In genomic region chr15:52136471-52136993, GRCh38 we compare ENCODE assay signal across 18 cellular contexts. TPM values are rescaled to one million over a fixed set of nuclear protein-coding genes. Genes with fewer than 3 reads are reported as not detected.
DNase-seq lines count a peak whose midpoint lies in the region; ATAC-seq and TF ChIP-seq lines count a peak whose summit lies in the region.
"Had no signal": no experiment of that assay in that cellular context is flagged by ENCODE, and none has a peak within 500 bp of the region (broad histone marks: within the 10 kb centered on the region; RNA-seq: fewer than 3 reads in every experiment).

No MANE protein-coding gene starts in this region.

- no peaks in the 10 kb centered on the region for H3K27me3 ChIP-seq in transverse colon
- no peaks in the 10 kb centered on the region for H3K27me3 ChIP-seq in esophagus muscularis mucosa
- H3K27me3 ChIP-seq: testis had no signal

- WGBS in transverse colon (ENCODE audit: low coverage in 1 of 2), 2 donors: 50 to 54% methylated on average over 1 to 6 of the region's 6 CpGs
- WGBS in esophagus muscularis mucosa: 58% methylated on average over 6 of the region's 6 CpGs

- in situ Hi-C loops in transverse colon (cut with MboI; ENCODE audit: low pct_ligation_motif_present in 1 of 4, low pct_unique_long_range_greater_than_20kb in 1 of 4, low sequenced_read_pairs in 3 of 4): loop anchor here in 1 of 4 donors (10.0 to 25.0 kb wide), 2 partner anchors 58 to 149 kb away; partner anchors contain the start of gene GNB5

- TF ChIP-seq POLR2A in transverse colon (IDR thresholded peaks at IDR 0.05) (no peak), esophagus muscularis mucosa (IDR thresholded peaks at IDR 0.05; ENCODE audit: low read depth) (no peak)

- TF ChIP-seq CTCF in transverse colon (IDR thresholded peaks at IDR 0.05): no peak
- TF ChIP-seq CTCF in esophagus muscularis mucosa (IDR thresholded peaks at IDR 0.05): no peak

- CTCF ChIA-PET in activated naive CD4-positive, alpha-beta T cell treated with anti-CD3 and anti-CD28 coated beads, Interleukin-2, amount 10 ng/mL, durations not matched to agents 7 days and 5 days (lab: Charles Lee): interaction anchor here (1.3 to 2.9 kb wide), 2 partner anchors 57 to 72 kb away, joined by 4 to 7 read pairs; no protein-coding TSS in a partner anchor

- TF ChIP-seq EP300 in transverse colon (IDR thresholded peaks at IDR 0.05; ENCODE audit: low read depth) (no peak), esophagus muscularis mucosa (IDR thresholded peaks at IDR 0.05) (no peak)

- H3K27ac ChIP-seq in transverse colon: peak overlapping the region; percentile 18 to 57 (median 44)
- no peak overlapping the region for H3K27ac ChIP-seq in esophagus muscularis mucosa (replicated peaks in 1 of 4)
- H3K27ac ChIP-seq: neutrophil, SK-N-MC, testis, WERI-Rb-1 had no signal

- H3K36me3 ChIP-seq in transverse colon (no peaks in the 10 kb centered on the region), esophagus muscularis mucosa (peaks cover 3 to 44% (median 14%) of the 10 kb centered on the region in 4 donors)
- H3K36me3 ChIP-seq: neutrophil had no signal

- H3K9me3 ChIP-seq in transverse colon (no peaks in the 10 kb centered on the region), esophagus muscularis mucosa (no peaks in the 10 kb centered on the region)
- H3K9me3 ChIP-seq: A549, neutrophil, testis had no signal

- peaks cover 12% of the 10 kb centered on the region for H3K36me3 Mint-ChIP-seq in activated naive CD4-positive, alpha-beta T cell treated with anti-CD3 and anti-CD28 coated beads, Interleukin-2, amount 50 U/mL, for 24 hours
- H3K36me3 Mint-ChIP-seq in activated naive CD4-positive, alpha-beta T cell treated with anti-CD3 and anti-CD28 coated beads, Interleukin-2, amount 10 ng/mL, durations not matched to agents 7 days and 5 days: peaks cover 36% of the 10 kb centered on the region
- peaks cover 36% of the 10 kb centered on the region for H3K36me3 Mint-ChIP-seq in memory B cell
- no peaks in the 10 kb centered on the region for H3K36me3 Mint-ChIP-seq in natural killer cell treated with Interleukin-12 subunit alpha and Interleukin-12 subunit beta and Interleukin-15 and Interleukin-18, amount 100 ng/mL, for 72 hours

- DNase-seq in activated naive CD4-positive, alpha-beta T cell treated with anti-CD3 and anti-CD28 coated beads, Interleukin-2, amount 10 ng/mL, durations not matched to agents 7 days and 5 days: no peak
- DNase-seq in astrocyte of the hippocampus (ENCODE audit: low read depth, low spot score) (peak; percentile 52), memory B cell (ENCODE audit: low spot score in 2 of 2) (no peak), transverse colon (no peak), esophagus muscularis mucosa (ENCODE audit: extremely low spot score) (no peak)
- DNase-seq in natural killer cell treated with Interleukin-12 subunit alpha and Interleukin-12 subunit beta and Interleukin-15 and Interleukin-18, amount 100 ng/mL, for 72 hours (ENCODE audit: low spot score): no peak
- DNase-seq in activated CD4-positive, alpha-beta T cell treated with anti-CD3 and anti-CD28 coated beads, Interleukin-2, amount 50 U/mL, for 48 hours: no peak
- DNase-seq: activated naive CD4-positive, alpha-beta T cell treated with anti-CD3 and anti-CD28 coated beads, Interleukin-2, amount 50 U/mL, for 16 hours; HCEC 1CT; NCI-H2081 treated with DMSO at 0.1 percent for 48 hours; stimulated activated CD4-positive, alpha-beta T cell treated with anti-CD3 and anti-CD28 coated beads, Interleukin-12 subunit alpha, Interleukin-12 subunit beta, amount 100 ng/mL, for 4 hours; testis; WERI-Rb-1 had no signal

- no peak overlapping the region for H3K4me3 Mint-ChIP-seq in activated naive CD4-positive, alpha-beta T cell treated with anti-CD3 and anti-CD28 coated beads, Interleukin-2, amount 50 U/mL, for 24 hours
- no peak overlapping the region for H3K4me3 Mint-ChIP-seq in activated naive CD4-positive, alpha-beta T cell treated with anti-CD3 and anti-CD28 coated beads, Interleukin-2, amount 10 ng/mL, durations not matched to agents 7 days and 5 days
- no peak overlapping the region for H3K4me3 Mint-ChIP-seq in memory B cell
- no peak overlapping the region for H3K4me3 Mint-ChIP-seq in natural killer cell treated with Interleukin-12 subunit alpha and Interleukin-12 subunit beta and Interleukin-15 and Interleukin-18, amount 100 ng/mL, for 72 hours
- H3K4me3 Mint-ChIP-seq: central memory CD8-positive, alpha-beta T cell had no signal

- H3K4me3 ChIP-seq in transverse colon (no peak overlapping the region), esophagus muscularis mucosa (no peak overlapping the region)
- H3K4me3 ChIP-seq: A549, SK-N-MC, testis had no signal

- peaks cover 17 to 32% (median 21%) of the 10 kb centered on the region in 4 donors for H3K4me1 ChIP-seq in transverse colon
- peaks cover 0 to 28% (median 21%) of the 10 kb centered on the region in 4 donors for H3K4me1 ChIP-seq in esophagus muscularis mucosa

- H3K27me3 Mint-ChIP-seq in activated naive CD4-positive, alpha-beta T cell treated with anti-CD3 and anti-CD28 coated beads, Interleukin-2, amount 50 U/mL, for 24 hours: no peaks in the 10 kb centered on the region
- H3K27me3 Mint-ChIP-seq in activated naive CD4-positive, alpha-beta T cell treated with anti-CD3 and anti-CD28 coated beads, Interleukin-2, amount 10 ng/mL, durations not matched to agents 7 days and 5 days: no peaks in the 10 kb centered on the region
- H3K27me3 Mint-ChIP-seq in memory B cell: no peaks in the 10 kb centered on the region
- no peaks in the 10 kb centered on the region for H3K27me3 Mint-ChIP-seq in natural killer cell treated with Interleukin-12 subunit alpha and Interleukin-12 subunit beta and Interleukin-15 and Interleukin-18, amount 100 ng/mL, for 72 hours
- H3K27me3 Mint-ChIP-seq: central memory CD8-positive, alpha-beta T cell had no signal

- peak overlapping the region; percentile 12 for H3K27ac Mint-ChIP-seq in activated naive CD4-positive, alpha-beta T cell treated with anti-CD3 and anti-CD28 coated beads, Interleukin-2, amount 50 U/mL, for 24 hours
- no peak overlapping the region for H3K27ac Mint-ChIP-seq in activated naive CD4-positive, alpha-beta T cell treated with anti-CD3 and anti-CD28 coated beads, Interleukin-2, amount 10 ng/mL, durations not matched to agents 7 days and 5 days
- peak overlapping the region; percentile 68 for H3K27ac Mint-ChIP-seq in memory B cell
- H3K27ac Mint-ChIP-seq in natural killer cell treated with Interleukin-12 subunit alpha and Interleukin-12 subunit beta and Interleukin-15 and Interleukin-18, amount 100 ng/mL, for 72 hours: no peak overlapping the region

- H3K9me3 Mint-ChIP-seq in activated naive CD4-positive, alpha-beta T cell treated with anti-CD3 and anti-CD28 coated beads, Interleukin-2, amount 50 U/mL, for 24 hours: no peaks in the 10 kb centered on the region
- H3K9me3 Mint-ChIP-seq in activated naive CD4-positive, alpha-beta T cell treated with anti-CD3 and anti-CD28 coated beads, Interleukin-2, amount 10 ng/mL, durations not matched to agents 7 days and 5 days: no peaks in the 10 kb centered on the region
- no peaks in the 10 kb centered on the region for H3K9me3 Mint-ChIP-seq in memory B cell
- no peaks in the 10 kb centered on the region for H3K9me3 Mint-ChIP-seq in natural killer cell treated with Interleukin-12 subunit alpha and Interleukin-12 subunit beta and Interleukin-15 and Interleukin-18, amount 100 ng/mL, for 72 hours
- H3K9me3 Mint-ChIP-seq: central memory CD8-positive, alpha-beta T cell had no signal

- no peak for ATAC-seq in memory B cell (ENCODE audit: low read depth)
- ATAC-seq in natural killer cell treated with Interleukin-12 subunit alpha and Interleukin-12 subunit beta and Interleukin-15 and Interleukin-18, amount 100 ng/mL, for 72 hours: no peak
- ATAC-seq: A549 had no signal

- intact Hi-C loops in transverse colon (cut with DNase I; ENCODE audit: low total_unique reads) (no loop called here), esophagus muscularis mucosa (cut with DNase I) (no loop called here)

- peaks cover 19% of the 10 kb centered on the region for H3K4me1 Mint-ChIP-seq in activated naive CD4-positive, alpha-beta T cell treated with anti-CD3 and anti-CD28 coated beads, Interleukin-2, amount 50 U/mL, for 24 hours
- peaks cover 17% of the 10 kb centered on the region for H3K4me1 Mint-ChIP-seq in activated naive CD4-positive, alpha-beta T cell treated with anti-CD3 and anti-CD28 coated beads, Interleukin-2, amount 10 ng/mL, durations not matched to agents 7 days and 5 days
- H3K4me1 Mint-ChIP-seq in memory B cell: peaks cover 18% of the 10 kb centered on the region
- H3K4me1 Mint-ChIP-seq in natural killer cell treated with Interleukin-12 subunit alpha and Interleukin-12 subunit beta and Interleukin-15 and Interleukin-18, amount 100 ng/mL, for 72 hours (ENCODE audit: low read depth in 2 of 2): peaks cover 12 to 15% of the 10 kb centered on the region in 2 donors

RNA-seq across cellular contexts. Expression of gene BCL2L10, which starts 24.0 kb away (rescaled TPM):
- total RNA-seq in transverse colon: 1 to 10 TPM in 2 of 4 donors, not detected in 2; 1.7 to 5.3 TPM
- total RNA-seq in esophagus muscularis mucosa: under 1 TPM in 1 of 4 donors, not detected in 3; 0.71 TPM
- not detected for total RNA-seq in natural killer cell treated with Interleukin-12 subunit alpha and Interleukin-12 subunit beta and Interleukin-15 and Interleukin-18, amount 100 ng/mL, for 72 hours

RNA-seq across cellular contexts. Expression of gene GNB5, which starts 54.7 kb away (rescaled TPM):
- 10 to 100 TPM in 2 of 4 donors, 1 to 10 TPM in 1, under 1 TPM in 1; 0.60 to 12.7 (median 7.8) TPM for total RNA-seq in transverse colon
- 10 to 100 TPM; 26.7 to 50.1 (median 36.2) TPM for total RNA-seq in esophagus muscularis mucosa
- 10 to 100 TPM in 1 of 2 donors, 1 to 10 TPM in 1; 7.1 to 11.2 TPM for total RNA-seq in natural killer cell treated with Interleukin-12 subunit alpha and Interleukin-12 subunit beta and Interleukin-15 and Interleukin-18, amount 100 ng/mL, for 72 hours

Comparison
In these comparisons a context has a peak if more than half of its experiments do, and no peak if none do; other contexts are left out.
1. H3K27ac Mint-ChIP-seq: peak in activated naive CD4-positive, alpha-beta T cell treated with anti-CD3 and anti-CD28 coated beads, Interleukin-2, amount 50 U/mL, for 24 hours (single experiment) and memory B cell (single experiment); none in activated naive CD4-positive, alpha-beta T cell treated with anti-CD3 and anti-CD28 coated beads, Interleukin-2, amount 10 ng/mL, durations not matched to agents 7 days and 5 days (single experiment) and natural killer cell treated with Interleukin-12 subunit alpha and Interleukin-12 subunit beta and Interleukin-15 and Interleukin-18, amount 100 ng/mL, for 72 hours (0 of 2).
2. H3K27ac ChIP-seq: peak in transverse colon (4 of 4); none in esophagus muscularis mucosa (0 of 4).